ENCODE assay signal across 8 cellular contexts in the genomic region with DNA sequence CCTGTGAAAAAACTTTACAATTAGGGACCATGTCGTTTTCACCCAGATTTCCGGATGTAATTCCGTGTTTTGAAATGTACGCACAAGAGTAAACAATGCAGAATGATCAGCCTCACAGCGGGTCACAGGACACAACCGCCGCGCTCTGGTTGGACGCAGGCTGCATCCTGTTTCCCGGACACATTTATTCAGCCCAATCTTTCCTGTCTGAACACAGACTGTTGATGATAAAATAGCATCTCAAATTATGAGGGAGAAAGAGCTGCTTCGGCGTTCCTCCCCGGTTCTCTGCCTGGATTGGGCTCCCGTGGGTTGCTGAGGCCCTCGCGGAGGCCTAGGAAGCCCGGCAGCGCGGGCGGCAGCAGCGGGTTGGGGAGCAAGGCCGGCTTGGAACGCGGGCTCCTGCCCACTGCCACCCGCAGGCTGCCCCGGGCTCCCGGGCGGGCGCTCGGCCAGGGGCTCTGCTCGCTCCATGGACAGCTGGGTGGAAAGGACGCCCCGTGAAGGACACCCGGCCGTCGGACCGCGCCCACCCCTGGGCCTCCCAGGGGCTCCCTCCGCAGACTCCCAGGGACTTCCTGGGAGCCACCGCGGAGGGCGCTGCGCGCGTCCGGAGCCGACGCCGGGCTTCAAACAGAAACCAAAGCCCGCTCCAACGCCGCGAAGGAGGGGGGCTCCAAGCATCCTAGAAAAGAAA.
DNase-seq lines count a peak whose midpoint lies in the region; ATAC-seq and TF ChIP-seq lines count a peak whose summit lies in the region.

No MANE protein-coding gene starts in this region.

- peak in 1 of 3 donors; percentile 49 for TF ChIP-seq POLR2A in spleen (IDR thresholded peaks at IDR 0.05)

- intact Hi-C loops in Panc1 (cut with micrococcal nuclease; ENCODE audit: unreplicated experiment) (no loop called here), spleen (cut with DNase I; ENCODE audit: low total_unique reads) (no loop called here)

- POLR2A ChIA-PET in Panc1 (lab: Charles Lee) = no interaction called here

- peak; percentile 62 for DNase-seq in HS-5 (ENCODE audit: low read depth)
- DNase-seq in Panc1 (ENCODE audit: low read depth, low spot score) = peak; percentile 57
- peak; percentile 43 to 44 for DNase-seq in dermis microvascular lymphatic vessel endothelial cell (ENCODE audit: low read depth in 2 of 2)
- peak; percentile 82 for DNase-seq in spleen
- no peak for DNase-seq in HAP-1 (ENCODE audit: low spot score in 2 of 2)

- CTCF ChIA-PET in Panc1 (lab: Charles Lee) = interaction anchor here (0.7 kb wide), 1 partner anchor 174 kb away, joined by 7 read pairs; no protein-coding TSS in a partner anchor

- TF ChIP-seq CTCF in Panc1 (IDR thresholded peaks at IDR 0.05) = peak; percentile 78
- peak in 5 of 11 experiments; percentile 23 to 48 (median 34) for TF ChIP-seq CTCF in spleen (IDR thresholded peaks at IDR 0.05 in 8 of 11, conservative IDR thresholded peaks at IDR 0.05 in 3 of 11)

- H3K9me3 ChIP-seq in ES-I3 (ENCODE audit: control insufficient read depth, insufficient read depth, low read length) = no peaks in the 10 kb centered on the region
- H3K9me3 ChIP-seq in Panc1 (ENCODE audit: control insufficient read depth, insufficient read depth, low read depth, low read length) = no peaks in the 10 kb centered on the region
- no peaks in the 10 kb centered on the region for H3K9me3 ChIP-seq in spleen
- no peaks in the 10 kb centered on the region for H3K9me3 ChIP-seq in HAP-1

- H3K27me3 ChIP-seq in Panc1 (ENCODE audit: control insufficient read depth, insufficient read depth, low read length) = peaks cover 3% of the 10 kb centered on the region; the same call in 1 of the 2 replicates
- no peaks in the 10 kb centered on the region for H3K27me3 ChIP-seq in layer of hippocampus (ENCODE audit: control insufficient read depth, insufficient read depth, low read length)
- H3K27me3 ChIP-seq in spleen (replicated peaks in 1 of 7) = peaks cover 0 to 18% (median 0%) of the 10 kb centered on the region in 7 donors
- H3K27me3 ChIP-seq in HAP-1 (ENCODE audit: low read depth) = no peaks in the 10 kb centered on the region

- H3K27ac ChIP-seq in Panc1 (ENCODE audit: low read length) (peak overlapping the region; percentile 29; the same call in 1 of the 2 replicates), layer of hippocampus (ENCODE audit: low read depth, low read length) (peak overlapping the region; percentile 94), spleen (peak overlapping the region; percentile 72 to 93 (median 90))

- WGBS in spleen, 5 donors = 1 to 3% (median 1%) methylated on average over 29 to 53 of the region's 53 CpGs

- H3K9ac ChIP-seq in ES-I3 (ENCODE audit: low read depth, low read length) = peak overlapping the region; percentile 83

- peaks cover 15% of the 10 kb centered on the region for H3K4me1 ChIP-seq in ES-I3 (ENCODE audit: insufficient read depth, low read length)
- peaks cover 4% of the 10 kb centered on the region; the same call in 1 of the 2 replicates for H3K4me1 ChIP-seq in Panc1 (ENCODE audit: control insufficient read depth, insufficient read depth, low read length)
- peaks cover 0 to 8% (median 2%) of the 10 kb centered on the region in 6 donors for H3K4me1 ChIP-seq in spleen
- peaks cover 13% of the 10 kb centered on the region for H3K4me1 ChIP-seq in HAP-1

- no TSS peak for BruUV-seq in Panc1 (replicated peaks; lab: Mats Ljungman, UMichigan)

- H3K4me3 ChIP-seq in Panc1 (ENCODE audit: low read depth in 2 of 2, low read length in 2 of 2) (peak overlapping the region; percentile 59 to 79), spleen (peak overlapping the region; percentile 35 to 75 (median 44)), HAP-1 (no peak overlapping the region)

- H3K36me3 ChIP-seq in ES-I3 (ENCODE audit: insufficient read depth, low read length) = no peaks in the 10 kb centered on the region
- no peaks in the 10 kb centered on the region; the same call in 1 of the 2 replicates for H3K36me3 ChIP-seq in Panc1 (ENCODE audit: control insufficient read depth, insufficient read depth, low read length)
- H3K36me3 ChIP-seq in spleen = no peaks in the 10 kb centered on the region
- no peaks in the 10 kb centered on the region for H3K36me3 ChIP-seq in HAP-1 (replicated peaks)

- peak; percentile 89 for ATAC-seq in GM21526 (IDR thresholded peaks at IDR 0.05; ENCODE audit: low FRiP score, unreplicated experiment)
- peak; percentile 96 for ATAC-seq in Panc1

- in situ Hi-C loops in Panc1 (cut with HindIII; ENCODE audit: low pct_unique_long_range_greater_than_20kb, low sequenced_read_pairs) (no loop called here), HAP-1 (cut with MboI; ENCODE audit: low sequenced_read_pairs) (no loop called here)

Comparison
In these comparisons a context has a peak if more than half of its experiments do, and no peak if none do; other contexts are left out.
1. DNase-seq: peak in HS-5 (single experiment), Panc1 (single experiment), dermis microvascular lymphatic vessel endothelial cell (2 of 2) and spleen (single experiment); none in HAP-1 (0 of 2).
2. H3K27ac ChIP-seq: peak in every context shown above with its lines; median percentile 94 in layer of hippocampus; 90 in spleen; 29 in Panc1.